ENCODE assay signal across 8 cellular contexts in the genomic region with DNA sequence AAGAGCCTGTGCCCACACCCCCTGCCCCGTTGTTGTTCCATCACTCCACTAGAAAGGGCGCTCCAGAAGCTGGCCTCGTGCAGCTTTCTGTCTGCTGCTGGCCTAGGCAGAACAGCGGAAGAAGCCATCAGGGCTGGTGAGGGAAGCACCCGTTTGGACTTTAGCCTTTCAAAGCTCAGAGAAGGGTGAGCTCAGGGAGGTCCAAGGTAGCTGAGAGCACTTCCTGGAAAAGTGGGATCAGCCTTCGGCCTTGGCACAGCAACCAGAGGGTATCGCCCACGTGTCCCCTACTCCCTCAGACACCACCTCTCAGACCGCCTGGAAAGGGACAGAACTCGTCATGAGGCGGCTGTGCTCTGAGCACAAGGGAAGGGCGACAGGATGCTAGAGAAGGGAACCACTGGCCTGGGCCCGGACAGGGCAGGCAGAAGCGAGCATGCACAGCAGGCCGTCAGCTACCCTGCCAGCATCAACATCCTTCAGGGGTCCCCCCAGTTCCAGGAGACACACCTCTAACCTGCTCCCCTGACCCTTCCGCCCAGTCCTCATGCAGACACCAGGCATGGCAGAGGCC. TPM values are rescaled to one million over a fixed set of nuclear protein-coding genes. Genes with fewer than 3 reads are reported as not detected.
DNase-seq lines count a peak whose midpoint lies in the region; ATAC-seq, FAIRE-seq and TF ChIP-seq lines count a peak whose summit lies in the region.
"Not testable (repeated sequence)": the region's sequence is repeated elsewhere in the genome, so short reads cannot be mapped to it uniquely, and the experiment has no call there.
"Had no signal": no experiment of that assay in that cellular context is flagged by ENCODE, and none has a peak within 500 bp of the region (broad histone marks: within the 10 kb centered on the region; RNA-seq: fewer than 3 reads in every experiment).

No MANE protein-coding gene starts in this region.

- in situ Hi-C loops in HepG2 (cut with HindIII; ENCODE audit: extremely low pct_ligation_motif_present, low pct_unique_long_range_greater_than_20kb), result not testable (repeated sequence)

- not testable (repeated sequence) for H3K4me3 ChIP-seq in colonic mucosa; gastroesophageal sphincter; HepG2 (replicated peaks in 1 of 3; ENCODE audit: insufficient read depth in 1 of 3, low read depth in 2 of 3, low read length in 3 of 3); skeletal muscle tissue (ENCODE audit: low read length in 3 of 3)

- peak overlapping the region; percentile 83 for H3K27ac ChIP-seq in colonic mucosa
- H3K27ac ChIP-seq in gastroesophageal sphincter, result peak overlapping the region in 3 of 4 donors; percentile 17 to 55 (median 54)
- H3K27ac ChIP-seq in HepG2 (ENCODE audit: extremely low read length, insufficient read depth, low read length), result not testable (repeated sequence)
- peak overlapping the region; percentile 71 for H3K27ac ChIP-seq in skeletal muscle tissue (ENCODE audit: low read depth, low read length)

- CTCF ChIA-PET in HepG2 (lab: Yijun Ruan, JAX; ENCODE audit: low intra/inter-chr PET ratio, low total read pairs), result not testable (repeated sequence)

- H3K4me1 ChIP-seq in colonic mucosa, result not testable (repeated sequence)
- H3K4me1 ChIP-seq in gastroesophageal sphincter, result peaks cover 0 to 43% (median 3%) of the 10 kb centered on the region in 3 donors
- peaks cover 14% of the 10 kb centered on the region for H3K4me1 ChIP-seq in HepG2 (ENCODE audit: insufficient read depth, low read length)
- H3K4me1 ChIP-seq in skeletal muscle tissue (ENCODE audit: control insufficient read depth in 3 of 3, insufficient read depth in 3 of 3, low read length in 3 of 3), result peaks cover 34 to 92% (median 77%) of the 10 kb centered on the region in 3 donors

- H2AFZ ChIP-seq in HepG2 (ENCODE audit: low read length), result not testable (repeated sequence)

- H3K27me3 ChIP-seq in colonic mucosa; gastroesophageal sphincter; HepG2 (ENCODE audit: control insufficient read depth in 1 of 2, insufficient read depth in 2 of 2, low read length in 2 of 2); skeletal muscle tissue (ENCODE audit: control insufficient read depth in 3 of 3, insufficient read depth in 3 of 3, low read length in 3 of 3): not testable (repeated sequence)

- not testable (repeated sequence) for H3K4me2 ChIP-seq in HepG2 (ENCODE audit: low read depth, low read length)

- peak overlapping the region in 1 of 2 donors; percentile 58 for H3K9ac ChIP-seq in colonic mucosa (ENCODE audit: low read depth in 2 of 2, low read length in 2 of 2)
- not testable (repeated sequence) for H3K9ac ChIP-seq in HepG2 (ENCODE audit: insufficient read depth, low read depth, low read length)
- peak overlapping the region in 1 of 3 donors; percentile 69 for H3K9ac ChIP-seq in skeletal muscle tissue (ENCODE audit: low read depth in 1 of 3, low read length in 3 of 3)

- WGBS in gastroesophageal sphincter (ENCODE audit: low coverage in 1 of 2), 2 donors, result no CpG with 5 or more reads among the region's 16 CpGs
- no CpG with 5 or more reads among the region's 16 CpGs for WGBS in HepG2 (ENCODE audit: low lambda C conversion rate)

- TF ChIP-seq EP300 in gastroesophageal sphincter (IDR thresholded peaks at IDR 0.05); HepG2 (IDR thresholded peaks at IDR 0.05; ENCODE audit: low read depth in 2 of 2, low read length in 2 of 2); HepG2 (CRISPR knock-in tag; IDR thresholded peaks at IDR 0.05; ENCODE audit: borderline replicate concordance): not testable (repeated sequence)

- BruUV-seq in HepG2 (replicated peaks; lab: Mats Ljungman, UMichigan), result not testable (repeated sequence)

- TF ChIP-seq RAD21 in HepG2 (CRISPR knock-in tag; IDR thresholded peaks at IDR 0.05), result not testable (repeated sequence)

- TF ChIP-seq CTCF in colonic mucosa (IDR thresholded peaks at IDR 0.05); gastroesophageal sphincter (IDR thresholded peaks at IDR 0.05); HepG2 (CRISPR knock-in tag; IDR thresholded peaks at IDR 0.05); omental fat pad (IDR thresholded peaks at IDR 0.05): not testable (repeated sequence)

- ATAC-seq in gastroesophageal sphincter, result not testable (repeated sequence)
- ATAC-seq in left ventricle myocardium superior (peak; percentile 3), HepG2 (peak; percentile 11), omental fat pad (ENCODE audit: low FRiP score) (peak; percentile 4)

- POLR2A ChIA-PET in HepG2 (lab: Yijun Ruan, JAX), result interaction anchor here (1.0 to 1.6 kb wide), 2 partner anchors 13 to 29 kb away, joined by 4 to 8 read pairs; a partner anchor contains a TSS

- H4K20me1 ChIP-seq in HepG2 (ENCODE audit: insufficient read depth, low read length), result not testable (repeated sequence)

- FAIRE-seq in HepG2 (lab: Jason Lieb, UNC), result not testable (repeated sequence)

- H3K9me3 ChIP-seq in colonic mucosa; gastroesophageal sphincter; HepG2 (ENCODE audit: low read length); skeletal muscle tissue (ENCODE audit: control insufficient read depth in 3 of 3, low read length in 3 of 3): not testable (repeated sequence)

- H3K36me3 ChIP-seq in colonic mucosa; HepG2 (replicated peaks in 1 of 2; ENCODE audit: control insufficient read depth in 1 of 2, insufficient read depth in 2 of 2, low read length in 2 of 2); skeletal muscle tissue (ENCODE audit: control insufficient read depth in 3 of 3, insufficient read depth in 3 of 3, low read length in 3 of 3): not testable (repeated sequence)
- peaks cover 0 to 73% of the 10 kb centered on the region in 2 donors for H3K36me3 ChIP-seq in gastroesophageal sphincter

- H3K79me2 ChIP-seq in HepG2 (ENCODE audit: insufficient read depth, low read length), result not testable (repeated sequence)

- DNase-seq in HT-29 (ENCODE audit: low spot score) (peak; percentile 81), colonic mucosa (peak; percentile 72)
- not testable (repeated sequence) for DNase-seq in left ventricle myocardium superior; HepG2 (ENCODE audit: low spot score); omental fat pad (ENCODE audit: low spot score)

- TF ChIP-seq POLR2A in gastroesophageal sphincter (IDR thresholded peaks at IDR 0.05); HepG2 (IDR thresholded peaks at IDR 0.05; ENCODE audit: insufficient read depth in 1 of 2, low read depth in 2 of 2, low read length in 2 of 2): not testable (repeated sequence)

- intact Hi-C loops in colonic mucosa (cut with DNase I); left ventricle myocardium superior (cut with micrococcal nuclease); HepG2 (cut with micrococcal nuclease; ENCODE audit: unreplicated experiment): not testable (repeated sequence)

RNA-seq across cellular contexts. Expression of a gene that starts 11.6 kb away (rescaled TPM):
- total RNA-seq in HT-29 (2014; rRNA removed; shearing (Covaris generic)), result 98.8 and 127 TPM in 2 replicates
- total RNA-seq in colonic mucosa (100 to 1,000 TPM; 197 to 435 TPM), gastroesophageal sphincter (10 to 100 TPM; 25.3 to 86.6 (median 37.9) TPM), left ventricle myocardium superior (208 TPM), HepG2 (2016; rRNA removed; fragmentation: Illumina TruSeq; extraction: Trizol) (9.0 and 13.9 TPM in 2 replicates), omental fat pad (10 to 100 TPM; 13.5 to 32.4 (median 26.3) TPM), skeletal muscle tissue (13.0 TPM)
- 5.6 and 6.3 TPM in 2 replicates for total RNA-seq in HepG2 (2016; cell fraction: cytosol; rRNA removed; fragmentation: Illumina TruSeq; extraction: Trizol; ENCODE audit: low read depth)
- 8.6 and 16.2 TPM in 2 replicates for total RNA-seq in HepG2 (2016; cell fraction: insoluble cytoplasmic fraction; rRNA removed; fragmentation: Illumina TruSeq; extraction: Trizol)
- 22.0 and 22.3 TPM in 2 replicates for total RNA-seq in HepG2 (2016; cell fraction: membrane; rRNA removed; fragmentation: Illumina TruSeq; extraction: Trizol)
- total RNA-seq in HepG2 (2016; cell fraction: nucleus; rRNA removed; fragmentation: Illumina TruSeq; extraction: Trizol), result 11.0 and 18.5 TPM in 2 replicates
- 176 and 264 TPM in 2 replicates for polyA plus RNA-seq in HepG2 (2011; rRNA removed)
- polyA plus RNA-seq in HepG2 (2011; cell fraction: cytosol; rRNA removed), result 196 and 214 TPM in 2 replicates
- 723 and 745 TPM in 2 replicates for polyA plus RNA-seq in HepG2 (2011; cell fraction: nucleus; rRNA removed)
- polyA plus RNA-seq in HepG2 (2012), result 356 and 405 TPM in 2 replicates
- 10.4 and 12.7 TPM in 2 replicates for polyA plus RNA-seq in HepG2 (2016; cell fraction: cytosol; fragmentation: Illumina TruSeq; extraction: Trizol; ENCODE audit: low read depth)
- polyA plus RNA-seq in HepG2 (2016; cell fraction: insoluble cytoplasmic fraction; fragmentation: Illumina TruSeq; extraction: Trizol; ENCODE audit: low read depth), result 19.8 and 27.0 TPM in 2 replicates
- polyA plus RNA-seq in HepG2 (2016; cell fraction: membrane; fragmentation: Illumina TruSeq; extraction: Trizol; ENCODE audit: low read depth), result 35.0 and 35.9 TPM in 2 replicates
- polyA plus RNA-seq in HepG2 (2016; cell fraction: nucleus; fragmentation: Illumina TruSeq; extraction: Trizol; ENCODE audit: insufficient read depth, low read depth), result 58.3 and 60.5 TPM in 2 replicates
- 85.4 and 544 TPM in 2 replicates for polyA minus RNA-seq in HepG2 (2011; rRNA and poly(A)+ RNA removed; ENCODE audit: low replicate concordance)
- polyA minus RNA-seq in HepG2 (2011; cell fraction: cytosol; rRNA and poly(A)+ RNA removed), result 145 and 181 TPM in 2 replicates
- 106 and 150 TPM in 2 replicates for polyA minus RNA-seq in HepG2 (2011; cell fraction: nucleus; rRNA and poly(A)+ RNA removed)

RNA-seq across cellular contexts. Expression of a gene that starts 24.9 kb away (rescaled TPM):
- 387 and 409 TPM in 2 replicates for total RNA-seq in HT-29 (2014; rRNA removed; shearing (Covaris generic))
- total RNA-seq in colonic mucosa (100 to 1,000 TPM; 217 to 295 TPM), gastroesophageal sphincter (100 to 1,000 TPM in 2 of 4 donors, 10 to 100 TPM in 2; 76.1 to 125 (median 104) TPM), left ventricle myocardium superior (91.6 TPM), HepG2 (2016; rRNA removed; fragmentation: Illumina TruSeq; extraction: Trizol) (101 and 178 TPM in 2 replicates), omental fat pad (100 to 1,000 TPM; 119 to 421 (median 240) TPM), skeletal muscle tissue (83.0 TPM)
- total RNA-seq in HepG2 (2016; cell fraction: cytosol; rRNA removed; fragmentation: Illumina TruSeq; extraction: Trizol; ENCODE audit: low read depth), result 102 and 117 TPM in 2 replicates
- 101 and 181 TPM in 2 replicates for total RNA-seq in HepG2 (2016; cell fraction: insoluble cytoplasmic fraction; rRNA removed; fragmentation: Illumina TruSeq; extraction: Trizol)
- 109 and 120 TPM in 2 replicates for total RNA-seq in HepG2 (2016; cell fraction: membrane; rRNA removed; fragmentation: Illumina TruSeq; extraction: Trizol)
- 130 and 143 TPM in 2 replicates for total RNA-seq in HepG2 (2016; cell fraction: nucleus; rRNA removed; fragmentation: Illumina TruSeq; extraction: Trizol)
- 139 and 155 TPM in 2 replicates for polyA plus RNA-seq in HepG2 (2011; rRNA removed)
- polyA plus RNA-seq in HepG2 (2011; cell fraction: cytosol; rRNA removed), result 152 and 160 TPM in 2 replicates
- 78.1 and 93.1 TPM in 2 replicates for polyA plus RNA-seq in HepG2 (2011; cell fraction: nucleus; rRNA removed)
- 231 and 288 TPM in 2 replicates for polyA plus RNA-seq in HepG2 (2012)
- 105 and 124 TPM in 2 replicates for polyA plus RNA-seq in HepG2 (2016; cell fraction: cytosol; fragmentation: Illumina TruSeq; extraction: Trizol; ENCODE audit: low read depth)
- polyA plus RNA-seq in HepG2 (2016; cell fraction: insoluble cytoplasmic fraction; fragmentation: Illumina TruSeq; extraction: Trizol; ENCODE audit: low read depth), result 93.2 and 96.9 TPM in 2 replicates
- 94.8 and 109 TPM in 2 replicates for polyA plus RNA-seq in HepG2 (2016; cell fraction: membrane; fragmentation: Illumina TruSeq; extraction: Trizol; ENCODE audit: low read depth)
- polyA plus RNA-seq in HepG2 (2016; cell fraction: nucleus; fragmentation: Illumina TruSeq; extraction: Trizol; ENCODE audit: insufficient read depth, low read depth), result 219 and 236 TPM in 2 replicates
- 297 and 320 TPM in 2 replicates for polyA minus RNA-seq in HepG2 (2011; rRNA and poly(A)+ RNA removed; ENCODE audit: low replicate concordance)
- 61.3 and 65.4 TPM in 2 replicates for polyA minus RNA-seq in HepG2 (2011; cell fraction: cytosol; rRNA and poly(A)+ RNA removed)
- polyA minus RNA-seq in HepG2 (2011; cell fraction: nucleus; rRNA and poly(A)+ RNA removed), result 46.2 and 58.7 TPM in 2 replicates

RNA-seq across cellular contexts. Expression of a gene that starts 25.4 kb away (rescaled TPM):
- 28.2 and 31.6 TPM in 2 replicates for total RNA-seq in HT-29 (2014; rRNA removed; shearing (Covaris generic))
- total RNA-seq in colonic mucosa (10 to 100 TPM; 12.7 to 16.8 TPM), gastroesophageal sphincter (10 to 100 TPM; 14.4 to 38.8 (median 22.0) TPM), left ventricle myocardium superior (16.5 TPM), HepG2 (2016; rRNA removed; fragmentation: Illumina TruSeq; extraction: Trizol) (10.1 and 15.9 TPM in 2 replicates), omental fat pad (10 to 100 TPM; 17.5 to 38.9 (median 23.4) TPM), skeletal muscle tissue (10.4 TPM)
- 1.6 and 2.0 TPM in 2 replicates for total RNA-seq in HepG2 (2016; cell fraction: cytosol; rRNA removed; fragmentation: Illumina TruSeq; extraction: Trizol; ENCODE audit: low read depth)
- total RNA-seq in HepG2 (2016; cell fraction: insoluble cytoplasmic fraction; rRNA removed; fragmentation: Illumina TruSeq; extraction: Trizol), result 9.1 and 16.2 TPM in 2 replicates
- 5.1 and 7.8 TPM in 2 replicates for total RNA-seq in HepG2 (2016; cell fraction: membrane; rRNA removed; fragmentation: Illumina TruSeq; extraction: Trizol)
- total RNA-seq in HepG2 (2016; cell fraction: nucleus; rRNA removed; fragmentation: Illumina TruSeq; extraction: Trizol), result 14.6 and 18.2 TPM in 2 replicates
- 11.4 and 15.4 TPM in 2 replicates for polyA plus RNA-seq in HepG2 (2011; rRNA removed)
- 7.2 and 9.7 TPM in 2 replicates for polyA plus RNA-seq in HepG2 (2011; cell fraction: cytosol; rRNA removed)
- 50.2 and 59.9 TPM in 2 replicates for polyA plus RNA-seq in HepG2 (2011; cell fraction: nucleus; rRNA removed)
- polyA plus RNA-seq in HepG2 (2012), result 19.7 and 23.2 TPM in 2 replicates
- polyA plus RNA-seq in HepG2 (2016; cell fraction: cytosol; fragmentation: Illumina TruSeq; extraction: Trizol; ENCODE audit: low read depth), result 2.1 and 2.2 TPM in 2 replicates
- 8.6 and 12.6 TPM in 2 replicates for polyA plus RNA-seq in HepG2 (2016; cell fraction: insoluble cytoplasmic fraction; fragmentation: Illumina TruSeq; extraction: Trizol; ENCODE audit: low read depth)
- polyA plus RNA-seq in HepG2 (2016; cell fraction: membrane; fragmentation: Illumina TruSeq; extraction: Trizol; ENCODE audit: low read depth), result 4.3 and 5.1 TPM in 2 replicates
- 34.6 and 36.9 TPM in 2 replicates for polyA plus RNA-seq in HepG2 (2016; cell fraction: nucleus; fragmentation: Illumina TruSeq; extraction: Trizol; ENCODE audit: insufficient read depth, low read depth)
- polyA minus RNA-seq in HepG2 (2011; rRNA and poly(A)+ RNA removed; ENCODE audit: low replicate concordance), result 25.4 and 48.9 TPM in 2 replicates
- 19.4 and 20.9 TPM in 2 replicates for polyA minus RNA-seq in HepG2 (2011; cell fraction: cytosol; rRNA and poly(A)+ RNA removed)
- 25.5 and 30.1 TPM in 2 replicates for polyA minus RNA-seq in HepG2 (2011; cell fraction: nucleus; rRNA and poly(A)+ RNA removed)

RNA-seq across cellular contexts. Expression of a gene that starts 25.7 kb away (rescaled TPM):
- 0.99 and 1.1 TPM in 2 replicates for total RNA-seq in HT-29 (2014; rRNA removed; shearing (Covaris generic))
- total RNA-seq in colonic mucosa (10 to 100 TPM in 1 of 2 donors, 1 to 10 TPM in 1; 1.9 to 11.1 TPM), gastroesophageal sphincter (10 to 100 TPM; 14.4 to 55.9 (median 30.1) TPM), left ventricle myocardium superior (14.5 TPM), HepG2 (2016; rRNA removed; fragmentation: Illumina TruSeq; extraction: Trizol) (not detected in 2 replicates), omental fat pad (under 1 TPM in 2 of 4 donors, not detected in 2; 0.46 to 0.60 TPM), skeletal muscle tissue (not detected)
- total RNA-seq in HepG2 (2016; cell fraction: cytosol; rRNA removed; fragmentation: Illumina TruSeq; extraction: Trizol; ENCODE audit: low read depth), result not detected in 2 replicates
- not detected in 2 replicates for total RNA-seq in HepG2 (2016; cell fraction: insoluble cytoplasmic fraction; rRNA removed; fragmentation: Illumina TruSeq; extraction: Trizol)
- not detected in 2 replicates for total RNA-seq in HepG2 (2016; cell fraction: membrane; rRNA removed; fragmentation: Illumina TruSeq; extraction: Trizol)
- not detected in 2 replicates for total RNA-seq in HepG2 (2016; cell fraction: nucleus; rRNA removed; fragmentation: Illumina TruSeq; extraction: Trizol)
- 33.1 and 55.3 TPM in 2 replicates for polyA plus RNA-seq in HepG2 (2011; rRNA removed)
- polyA plus RNA-seq in HepG2 (2011; cell fraction: cytosol; rRNA removed), result 25.3 and 25.4 TPM in 2 replicates
- 294 and 322 TPM in 2 replicates for polyA plus RNA-seq in HepG2 (2011; cell fraction: nucleus; rRNA removed)
- polyA plus RNA-seq in HepG2 (2012), result 32.4 and 45.3 TPM in 2 replicates
- 0.12 TPM in 1 of 2 replicates, not detected in the other for polyA plus RNA-seq in HepG2 (2016; cell fraction: cytosol; fragmentation: Illumina TruSeq; extraction: Trizol; ENCODE audit: low read depth)
- not detected in 2 replicates for polyA plus RNA-seq in HepG2 (2016; cell fraction: insoluble cytoplasmic fraction; fragmentation: Illumina TruSeq; extraction: Trizol; ENCODE audit: low read depth)
- not detected in 2 replicates for polyA plus RNA-seq in HepG2 (2016; cell fraction: membrane; fragmentation: Illumina TruSeq; extraction: Trizol; ENCODE audit: low read depth)
- 1.2 TPM in 1 of 2 replicates, not detected in the other for polyA plus RNA-seq in HepG2 (2016; cell fraction: nucleus; fragmentation: Illumina TruSeq; extraction: Trizol; ENCODE audit: insufficient read depth, low read depth)
- polyA minus RNA-seq in HepG2 (2011; rRNA and poly(A)+ RNA removed; ENCODE audit: low replicate concordance), result 0.91 and 21.5 TPM in 2 replicates
- polyA minus RNA-seq in HepG2 (2011; cell fraction: cytosol; rRNA and poly(A)+ RNA removed), result 8.9 and 13.2 TPM in 2 replicates
- polyA minus RNA-seq in HepG2 (2011; cell fraction: nucleus; rRNA and poly(A)+ RNA removed), result 42.2 and 53.6 TPM in 2 replicates
- polyA plus RNA-seq: CD4-positive, CD25-positive, alpha-beta regulatory T cell had no signal

RNA-seq across cellular contexts. Expression of a gene that starts 52.3 kb away (rescaled TPM):
- total RNA-seq in HT-29 (2014; rRNA removed; shearing (Covaris generic)), result not detected in 2 replicates
- total RNA-seq in colonic mucosa, result under 1 TPM in 1 of 2 donors, not detected in 1; 0.49 TPM
- total RNA-seq in gastroesophageal sphincter, result not detected
- total RNA-seq in left ventricle myocardium superior, result 0.10 TPM
- 357 and 435 TPM in 2 replicates for total RNA-seq in HepG2 (2016; rRNA removed; fragmentation: Illumina TruSeq; extraction: Trizol)
- total RNA-seq in HepG2 (2016; cell fraction: cytosol; rRNA removed; fragmentation: Illumina TruSeq; extraction: Trizol; ENCODE audit: low read depth), result 183 and 202 TPM in 2 replicates
- total RNA-seq in HepG2 (2016; cell fraction: insoluble cytoplasmic fraction; rRNA removed; fragmentation: Illumina TruSeq; extraction: Trizol), result 332 and 447 TPM in 2 replicates
- 386 and 448 TPM in 2 replicates for total RNA-seq in HepG2 (2016; cell fraction: membrane; rRNA removed; fragmentation: Illumina TruSeq; extraction: Trizol)
- total RNA-seq in HepG2 (2016; cell fraction: nucleus; rRNA removed; fragmentation: Illumina TruSeq; extraction: Trizol), result 159 and 193 TPM in 2 replicates
- polyA plus RNA-seq in HepG2 (2011; rRNA removed), result 235 and 335 TPM in 2 replicates
- polyA plus RNA-seq in HepG2 (2011; cell fraction: cytosol; rRNA removed), result 239 and 294 TPM in 2 replicates
- polyA plus RNA-seq in HepG2 (2011; cell fraction: nucleus; rRNA removed), result 263 and 279 TPM in 2 replicates
- 173 and 253 TPM in 2 replicates for polyA plus RNA-seq in HepG2 (2012)
- polyA plus RNA-seq in HepG2 (2016; cell fraction: cytosol; fragmentation: Illumina TruSeq; extraction: Trizol; ENCODE audit: low read depth), result 162 and 174 TPM in 2 replicates
- 322 and 341 TPM in 2 replicates for polyA plus RNA-seq in HepG2 (2016; cell fraction: insoluble cytoplasmic fraction; fragmentation: Illumina TruSeq; extraction: Trizol; ENCODE audit: low read depth)
- 301 and 303 TPM in 2 replicates for polyA plus RNA-seq in HepG2 (2016; cell fraction: membrane; fragmentation: Illumina TruSeq; extraction: Trizol; ENCODE audit: low read depth)
- polyA plus RNA-seq in HepG2 (2016; cell fraction: nucleus; fragmentation: Illumina TruSeq; extraction: Trizol; ENCODE audit: insufficient read depth, low read depth), result 275 and 284 TPM in 2 replicates
- 22.4 and 433 TPM in 2 replicates for polyA minus RNA-seq in HepG2 (2011; rRNA and poly(A)+ RNA removed; ENCODE audit: low replicate concordance)
- polyA minus RNA-seq in HepG2 (2011; cell fraction: cytosol; rRNA and poly(A)+ RNA removed), result 192 and 199 TPM in 2 replicates
- polyA minus RNA-seq in HepG2 (2011; cell fraction: nucleus; rRNA and poly(A)+ RNA removed), result 54.5 and 60.7 TPM in 2 replicates
- 1 to 10 TPM in 1 of 4 donors, under 1 TPM in 1, not detected in 2; 0.48 to 2.3 TPM for total RNA-seq in omental fat pad
- not detected for total RNA-seq in skeletal muscle tissue
- total RNA-seq: CD4-positive, CD25-positive, alpha-beta regulatory T cell had no signal
- polyA plus RNA-seq: CD4-positive, CD25-positive, alpha-beta regulatory T cell had no signal
